Comparison of ENCODE assay signal across 23 cellular contexts in the genomic region with DNA sequence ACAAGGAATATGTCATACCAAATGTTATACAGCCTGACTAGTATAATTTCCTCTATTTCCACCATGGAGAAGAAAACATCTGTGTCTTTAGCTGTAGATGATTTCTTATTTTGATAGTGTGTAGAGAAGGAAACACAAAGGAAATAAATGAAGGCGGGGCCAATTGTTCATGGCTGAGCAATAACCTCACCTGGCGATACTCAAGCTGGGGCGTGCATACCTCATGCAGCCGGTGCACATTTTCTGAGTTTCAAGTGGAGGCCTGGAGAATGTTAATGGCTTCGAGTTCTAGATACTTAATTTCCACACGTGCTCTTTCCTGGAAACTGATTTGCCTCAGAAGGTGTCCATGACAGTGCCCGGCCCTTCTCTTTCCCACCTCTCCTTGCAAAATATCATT.
"Had no signal": no experiment of that assay in that cellular context is flagged by ENCODE, and none has a peak within 500 bp of the region (broad histone marks: within the 10 kb centered on the region; RNA-seq: fewer than 3 reads in every experiment).

No MANE protein-coding gene starts in this region.

- H3K36me3 ChIP-seq: brain microvascular endothelial cell, SJCRH30 had no signal

- H3K27me3 Mint-ChIP-seq: activated CD8-positive, alpha-beta T cell treated with anti-CD3 and anti-CD28 coated beads for 36 hours; activated naive CD4-positive, alpha-beta T cell treated with anti-CD3 and anti-CD28 coated beads, Interleukin-2, amount 10 ng/mL, durations not matched to agents 7 days and 5 days; activated naive CD8-positive, alpha-beta T cell treated with anti-CD3 and anti-CD28 coated beads for 36 hours; IgD-negative memory B cell had no signal

- H3K27ac ChIP-seq: brain microvascular endothelial cell, SJCRH30 had no signal

- H3K4me3 ChIP-seq: SJCRH30 had no signal

- H3K9me3 ChIP-seq: SJCRH30 had no signal

- H3K36me3 Mint-ChIP-seq: activated naive CD4-positive, alpha-beta T cell treated with anti-CD3 and anti-CD28 coated beads, Interleukin-2, amount 10 ng/mL, durations not matched to agents 7 days and 5 days; activated naive CD8-positive, alpha-beta T cell treated with anti-CD3 and anti-CD28 coated beads for 36 hours; IgD-negative memory B cell had no signal

- ATAC-seq: activated CD4-positive, CD25-positive, alpha-beta regulatory T cell treated with anti-CD3 and anti-CD28 coated beads, Interleukin-2, amount 50 U/mL, for 24 hours; activated CD8-positive, alpha-beta T cell treated with anti-CD3 and anti-CD28 coated beads for 36 hours; activated T-cell treated with anti-CD3 and anti-CD28 coated beads, Interleukin-2, amount 50 U/mL, for 72 hours; SK-N-SH treated with all-trans-retinoic acid at 6 μM for 48 hours had no signal

- H3K4me3 Mint-ChIP-seq: activated CD8-positive, alpha-beta T cell treated with anti-CD3 and anti-CD28 coated beads for 36 hours; activated naive CD4-positive, alpha-beta T cell treated with anti-CD3 and anti-CD28 coated beads, Interleukin-2, amount 10 ng/mL, durations not matched to agents 7 days and 5 days; activated naive CD8-positive, alpha-beta T cell treated with anti-CD3 and anti-CD28 coated beads for 36 hours; activated T-cell treated with anti-CD3 and anti-CD28 coated beads, Interleukin-2, amount 50 U/mL, for 72 hours; IgD-negative memory B cell; T-helper 1 cell treated with Interleukin-12 subunit alpha and Interleukin-12 subunit beta and Interleukin-4 antibody, amounts not matched to agents 30 μg/mL and 1 μg/mL, for 36 hours had no signal

- H3K27me3 ChIP-seq: brain microvascular endothelial cell, SJCRH30 had no signal

- H3K4me1 Mint-ChIP-seq: activated naive CD4-positive, alpha-beta T cell treated with anti-CD3 and anti-CD28 coated beads, Interleukin-2, amount 10 ng/mL, durations not matched to agents 7 days and 5 days; activated naive CD8-positive, alpha-beta T cell treated with anti-CD3 and anti-CD28 coated beads for 36 hours had no signal

- H3K9me3 Mint-ChIP-seq: activated naive CD8-positive, alpha-beta T cell treated with anti-CD3 and anti-CD28 coated beads for 36 hours had no signal

- H3K4me1 ChIP-seq: SJCRH30 had no signal

- DNase-seq: activated CD4-positive, alpha-beta T cell treated with anti-CD3 and anti-CD28 coated beads for 4 hours; activated CD8-positive, alpha-beta memory T cell treated with anti-CD3 and anti-CD28 coated beads, Interleukin-2, amount 50 U/mL, for 4 hours; activated CD8-positive, alpha-beta T cell treated with anti-CD3 and anti-CD28 coated beads for 36 hours; activated gamma-delta T cell treated with Interleukin-2 at 50 U/mL for 16 hours; activated naive CD4-positive, alpha-beta T cell treated with anti-CD3 and anti-CD28 coated beads, Interleukin-2, amount 10 ng/mL, durations not matched to agents 7 days and 5 days; activated naive CD8-positive, alpha-beta T cell treated with anti-CD3 and anti-CD28 coated beads for 36 hours; activated T-cell treated with anti-CD3 and anti-CD28 coated beads, Interleukin-2, amount 50 U/mL, for 72 hours; brain microvascular endothelial cell; KG1; NCI-H1092; NCI-H1417 treated with DMSO at 0.1 percent for 48 hours; NCI-H1694; NCI-H2029 treated with DMSO at 0.1 percent for 48 hours; NCI-H446; NCI-H524; NCI-H82; Right ventricle myocardium superior; SJCRH30 had no signal

- H3K27ac Mint-ChIP-seq: activated CD8-positive, alpha-beta T cell treated with anti-CD3 and anti-CD28 coated beads for 36 hours; activated naive CD4-positive, alpha-beta T cell treated with anti-CD3 and anti-CD28 coated beads, Interleukin-2, amount 10 ng/mL, durations not matched to agents 7 days and 5 days; activated naive CD8-positive, alpha-beta T cell treated with anti-CD3 and anti-CD28 coated beads for 36 hours; activated T-cell treated with anti-CD3 and anti-CD28 coated beads, Interleukin-2, amount 50 U/mL, for 72 hours; activated T-helper 2 cell treated with anti-CD3 and anti-CD28 coated beads, Interferon-gamma antibody, Interleukin-2, Interleukin-4, amounts not matched to agents 10 μg/mL and 5 μg/mL and 100 μg/mL, durations not matched to agents 14 hours and 24 hours and 36 hours; IgD-negative memory B cell; T-helper 1 cell treated with Interleukin-12 subunit alpha and Interleukin-12 subunit beta and Interleukin-4 antibody, amounts not matched to agents 30 μg/mL and 1 μg/mL, for 36 hours had no signal
